In the genomic region with DNA sequence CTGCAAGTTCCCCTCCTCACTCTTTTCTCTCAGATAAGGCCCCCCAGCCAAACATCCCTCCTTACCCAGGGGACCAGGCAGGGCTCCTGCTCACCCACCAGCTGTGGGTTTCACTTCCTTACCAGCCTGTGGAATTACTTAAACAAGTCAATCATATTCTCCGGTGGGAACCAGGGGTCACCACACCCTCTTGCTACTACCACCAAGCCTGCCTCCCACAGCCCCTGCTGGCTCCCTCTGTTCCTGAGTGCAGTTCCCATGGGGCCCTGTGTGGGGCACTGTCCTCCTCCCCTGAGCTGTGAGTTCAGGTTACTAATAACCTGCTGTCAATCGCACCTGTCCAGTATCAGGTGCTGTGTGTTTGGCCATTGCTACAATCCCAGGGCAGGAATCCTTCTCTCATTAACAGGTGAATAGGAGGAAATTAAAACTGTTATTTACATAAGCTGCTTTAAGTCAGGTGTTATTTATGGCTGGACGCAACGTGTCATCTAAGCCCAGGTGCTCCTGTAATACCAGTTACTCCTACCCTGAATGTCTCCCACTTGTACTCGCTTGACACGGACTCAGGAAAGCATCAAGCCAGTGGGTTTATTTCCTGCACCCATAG, we compare ENCODE assay signal across 8 cellular contexts. TPM values are rescaled to one million over a fixed set of nuclear protein-coding genes. Genes with fewer than 3 reads are reported as not detected.
DNase-seq lines count a peak whose midpoint lies in the region; ATAC-seq and TF ChIP-seq lines count a peak whose summit lies in the region.

No MANE protein-coding gene starts in this region.

- no peak overlapping the region for H3K27ac ChIP-seq in CD4-positive, alpha-beta memory T cell (ENCODE audit: low read depth, low read length)
- no peak overlapping the region for H3K27ac ChIP-seq in caudate nucleus (ENCODE audit: low read depth, low read length)

- no peaks in the 10 kb centered on the region for H3K9me3 ChIP-seq in CD4-positive, alpha-beta memory T cell (ENCODE audit: control insufficient read depth in 1 of 2, low read length in 2 of 2)

- peak in 4 of 5 donors; percentile 32 to 41 (median 38) for DNase-seq in CD4-positive, alpha-beta memory T cell
- DNase-seq in NCI-H2196 treated with DMSO at 0.1 percent for 48 hours (lab: John Stamatoyannopoulos, UW; ENCODE audit: unreplicated experiment) (peak; percentile 86), glutamatergic neuron (peak; percentile 71), caudate nucleus (lab: John Stamatoyannopoulos, UW) (no peak)
- DNase-seq in activated CD8-positive, alpha-beta memory T cell treated with anti-CD3 and anti-CD28 coated beads for 24 hours = peak; percentile 74
- peak; percentile 62 for DNase-seq in stimulated activated CD4-positive, alpha-beta T cell treated with anti-CD3 and anti-CD28 coated beads, Interleukin-15, amount 100 ng/mL, for 24 hours

- H3K36me3 Mint-ChIP-seq in CD4-positive, alpha-beta memory T cell = no peaks in the 10 kb centered on the region
- H3K36me3 Mint-ChIP-seq in glutamatergic neuron (ENCODE audit: unreplicated experiment) = no peaks in the 10 kb centered on the region

- no peak overlapping the region for H3K4me3 Mint-ChIP-seq in CD4-positive, alpha-beta memory T cell
- H3K4me3 Mint-ChIP-seq in glutamatergic neuron (ENCODE audit: unreplicated experiment) = no peak overlapping the region

- POLR2A ChIA-PET in CD4-positive, alpha-beta memory T cell (lab: Charles Lee; ENCODE audit: partially characterized antibody) = interaction anchor here (1.2 kb wide), 1 partner anchor 13 kb away, joined by 4 read pairs; no protein-coding TSS in a partner anchor

- H3K27me3 ChIP-seq in CD4-positive, alpha-beta memory T cell (ENCODE audit: insufficient read depth, low read length) = no peaks in the 10 kb centered on the region

- peaks cover 4 to 6% of the 10 kb centered on the region in 2 donors for H3K27me3 Mint-ChIP-seq in CD4-positive, alpha-beta memory T cell
- peaks cover 5% of the 10 kb centered on the region for H3K27me3 Mint-ChIP-seq in glutamatergic neuron (ENCODE audit: unreplicated experiment)

- intact Hi-C loops in CD4-positive, alpha-beta memory T cell (cut with micrococcal nuclease) = no loop called here

- H3K4me3 ChIP-seq in CD4-positive, alpha-beta memory T cell (ENCODE audit: low read length in 2 of 2) = no peak overlapping the region

- H3K36me3 ChIP-seq in CD4-positive, alpha-beta memory T cell (ENCODE audit: insufficient read depth, low read length) = no peaks in the 10 kb centered on the region

- peak overlapping the region in 1 of 7 donors; percentile 51 for H3K27ac Mint-ChIP-seq in CD4-positive, alpha-beta memory T cell
- no peak overlapping the region for H3K27ac Mint-ChIP-seq in glutamatergic neuron (ENCODE audit: unreplicated experiment)

- peaks cover 16 to 25% (median 21%) of the 10 kb centered on the region in 4 donors for H3K4me1 Mint-ChIP-seq in CD4-positive, alpha-beta memory T cell
- H3K4me1 Mint-ChIP-seq in glutamatergic neuron (ENCODE audit: low read depth, unreplicated experiment) = peaks cover 22% of the 10 kb centered on the region

- peak; percentile 78 for TF ChIP-seq CTCF in glutamatergic neuron (IDR thresholded peaks at IDR 0.05; ENCODE audit: partially characterized antibody, unreplicated experiment)

- peak; percentile 61 for ATAC-seq in GM19025 (IDR thresholded peaks at IDR 0.05; ENCODE audit: low read depth, unreplicated experiment)
- peak; percentile 86 for ATAC-seq in HG03135 (IDR thresholded peaks at IDR 0.05; ENCODE audit: unreplicated experiment)

- CTCF ChIA-PET in CD4-positive, alpha-beta memory T cell (lab: Charles Lee; ENCODE audit: partially characterized antibody) = interaction anchor here (0.7 to 3.7 kb wide), 12 partner anchors 8 to 506 kb away, joined by 3 to 14 read pairs (median 4); no protein-coding TSS in a partner anchor

- peaks cover 22% of the 10 kb centered on the region for H3K4me1 ChIP-seq in CD4-positive, alpha-beta memory T cell (ENCODE audit: insufficient read depth, low read length)

- H3K9me3 Mint-ChIP-seq in CD4-positive, alpha-beta memory T cell = no peaks in the 10 kb centered on the region
- peaks cover 5% of the 10 kb centered on the region for H3K9me3 Mint-ChIP-seq in glutamatergic neuron (ENCODE audit: unreplicated experiment)

RNA-seq across cellular contexts. Expression of a gene that starts 53.1 kb away (rescaled TPM):
- total RNA-seq in CD4-positive, alpha-beta memory T cell = 100 to 1,000 TPM; 138 to 150 TPM
- 100 to 1,000 TPM; 106 to 121 TPM for polyA plus RNA-seq in CD4-positive, alpha-beta memory T cell
- total RNA-seq in glutamatergic neuron (ENCODE audit: unreplicated experiment) = 93.9 TPM

Comparison
In these comparisons a context has a peak if more than half of its experiments do, and no peak if none do; other contexts are left out.
1. DNase-seq: peak in CD4-positive, alpha-beta memory T cell (4 of 5), NCI-H2196 treated with DMSO at 0.1 percent for 48 hours (single experiment), activated CD8-positive, alpha-beta memory T cell treated with anti-CD3 and anti-CD28 coated beads for 24 hours (single experiment), glutamatergic neuron (single experiment) and stimulated activated CD4-positive, alpha-beta T cell treated with anti-CD3 and anti-CD28 coated beads, Interleukin-15, amount 100 ng/mL, for 24 hours (single experiment); none in caudate nucleus (0 of 61).